1 cellular context compared by ENCODE assay signal in genomic region chr2:204260162-204260877, GRCh38.
TF ChIP-seq lines count a peak whose summit lies in the region.

No MANE protein-coding gene starts in this region.

TF ChIP-seq in H1, 55 proteins besides CTCF, POLR2A, EP300 and RAD21:
- TF ChIP-seq FOSL1 (IDR thresholded peaks at IDR 0.05; ENCODE audit: insufficient read depth, low read depth, low read length), result no peak
- TF ChIP-seq GABPA (IDR thresholded peaks at IDR 0.05; ENCODE audit: borderline replicate concordance, insufficient read depth, low read length), result no peak
- TF ChIP-seq JUND (IDR thresholded peaks at IDR 0.05; ENCODE audit: low read length), result no peak
- no peak for TF ChIP-seq CEBPB (IDR thresholded peaks at IDR 0.05; ENCODE audit: low read depth, low read length)
- no peak for TF ChIP-seq CHD2 (IDR thresholded peaks at IDR 0.05; ENCODE audit: low read length)
- no peak for TF ChIP-seq SUZ12 (IDR thresholded peaks at IDR 0.05; ENCODE audit: low read length)
TF ChIP-seq in H1: peak in this region for 0.
